Comparison of ENCODE assay signal across 8 cellular contexts in genomic region chr17:75666959-75667790, GRCh38. TPM values are rescaled to one million over a fixed set of nuclear protein-coding genes. Genes with fewer than 3 reads are reported as not detected.
DNase-seq lines count a peak whose midpoint lies in the region; ATAC-seq and TF ChIP-seq lines count a peak whose summit lies in the region.

TSS of gene RECQL5 (minus strand) at chr17:75667154. CDS start at chr17:75666557, 597 bp downstream.
TSS of gene SAP30BP (plus strand) at chr17:75667338. CDS start at chr17:75667373, 35 bp downstream.

- peaks cover 6% of the 10 kb centered on the region for H3K36me3 Mint-ChIP-seq in neural progenitor cell

- H3K9ac ChIP-seq in neural progenitor cell: peak within 1 kb of the TSS; percentile 96

- no peaks in the 10 kb centered on the region for H3K9me3 Mint-ChIP-seq in neural progenitor cell

- peaks cover 70% of the 10 kb centered on the region for H3K79me2 ChIP-seq in neural progenitor cell (ENCODE audit: low read depth)

- H3K27ac ChIP-seq in foreskin keratinocyte (peak within 1 kb of the TSS; percentile 94), neural progenitor cell (peak within 1 kb of the TSS; percentile 60)

- H3K4me3 Mint-ChIP-seq in neural progenitor cell: no peak within 1 kb of the TSS

- H3K4me3 ChIP-seq in neural progenitor cell: peak within 1 kb of the TSS; percentile 98

- H3K27me3 Mint-ChIP-seq in neural progenitor cell (ENCODE audit: insufficient read depth, low read depth): no peaks in the 10 kb centered on the region

- H3K4me1 ChIP-seq in foreskin keratinocyte: peaks cover 16% of the 10 kb centered on the region
- H3K4me1 ChIP-seq in neural progenitor cell: peaks cover 15% of the 10 kb centered on the region

- no peaks in the 10 kb centered on the region for H4K20me1 ChIP-seq in neural progenitor cell (ENCODE audit: low read depth)

- no peaks in the 10 kb centered on the region for H3K9me3 ChIP-seq in neural progenitor cell (ENCODE audit: low read depth)

- TF ChIP-seq CTCF in foreskin keratinocyte (conservative IDR thresholded peaks at IDR 0.05) (no peak), neural progenitor cell (IDR thresholded peaks at IDR 0.05) (no peak)

- POLR2A ChIA-PET in HEK293T (lab: Yijun Ruan, JAX): interaction anchor here (0.5 to 2.7 kb wide), 14 partner anchors 8 to 113 kb away, joined by 3 to 14 read pairs (median 4); partner anchors contain the start of gene SMIM5

- in situ Hi-C loops in SK-MEL-5 (cut with HindIII; ENCODE audit: low pct_unique_long_range_greater_than_20kb, low sequenced_read_pairs): no loop called here

- H3K27me3 ChIP-seq in foreskin keratinocyte: no peaks in the 10 kb centered on the region
- no peaks in the 10 kb centered on the region for H3K27me3 ChIP-seq in neural progenitor cell

- peak within 1 kb of the TSS; percentile 96 for H3K4me2 ChIP-seq in neural progenitor cell

- CTCF ChIA-PET in HEK293T (lab: Yijun Ruan, JAX): interaction anchor here (0.7 to 1.3 kb wide), 6 partner anchors 8 to 183 kb away, joined by 3 to 5 read pairs (median 3); no protein-coding TSS in a partner anchor

- peaks cover 19% of the 10 kb centered on the region for H3K4me1 Mint-ChIP-seq in neural progenitor cell

- ATAC-seq in foreskin keratinocyte: peak; percentile 92

- DNase-seq in GDM1 (lab: John Stamatoyannopoulos, UW) (peak; percentile 96), HEK293T (ENCODE audit: extremely low spot score) (peak; percentile 98), NAMALWA (ENCODE audit: low spot score) (peak; percentile 98), SK-MEL-5 (ENCODE audit: low read depth, low spot score) (peak; percentile 100), foreskin keratinocyte (peak; percentile 86 to 93), neural progenitor cell (ENCODE audit: low spot score) (peak; percentile 99), stromal cell of bone marrow (ENCODE audit: low read depth) (peak; percentile 96)
- peak; percentile 93 to 97 (median 96) for DNase-seq in activated naive CD4-positive, alpha-beta T cell (lab: John Stamatoyannopoulos, UW)

- H3F3A ChIP-seq in neural progenitor cell (ENCODE audit: low read depth): peaks cover 14% of the 10 kb centered on the region

- H2AFZ ChIP-seq in neural progenitor cell (replicated peaks): peak within 1 kb of the TSS; percentile 82

- peaks cover 11% of the 10 kb centered on the region for H3K36me3 ChIP-seq in neural progenitor cell

- H3K27ac Mint-ChIP-seq in neural progenitor cell: no peak within 1 kb of the TSS

TF ChIP-seq in HEK293T, 16 proteins besides CTCF, POLR2A, EP300 and RAD21:
- no peak for TF ChIP-seq CTBP1 (IDR thresholded peaks at IDR 0.05; ENCODE audit: borderline replicate concordance)
- TF ChIP-seq ARNT (IDR thresholded peaks at IDR 0.05): no peak
- TF ChIP-seq FOXM1 (IDR thresholded peaks at IDR 0.05; ENCODE audit: borderline replicate concordance): no peak
- no peak for TF ChIP-seq SUZ12 (IDR thresholded peaks at IDR 0.05)
- TF ChIP-seq PKNOX1 (IDR thresholded peaks at IDR 0.05): no peak
- no peak for TF ChIP-seq BHLHE40 (IDR thresholded peaks at IDR 0.05; ENCODE audit: borderline replicate concordance)
- peak; percentile 38; the same call in 1 of the 2 replicates for TF ChIP-seq L3MBTL2 (conservative IDR thresholded peaks at IDR 0.05)
- TF ChIP-seq ELF4 (IDR thresholded peaks at IDR 0.05): peak; percentile 85
- TF ChIP-seq FOXA1 (IDR thresholded peaks at IDR 0.05): no peak
- no peak for TF ChIP-seq TARDBP (IDR thresholded peaks at IDR 0.05)

RNA-seq across cellular contexts. Expression of gene RECQL5, which starts in this region (rescaled TPM):
- 27.7 and 32.9 TPM in 2 replicates for total RNA-seq in SK-MEL-5 (2014; rRNA removed; shearing (Covaris generic))
- 40.9 and 53.2 TPM in 2 replicates for polyA plus RNA-seq in SK-MEL-5 (2015; cell fraction: cytosol; rRNA removed)
- 374 and 389 TPM in 2 replicates for polyA plus RNA-seq in SK-MEL-5 (2015; cell fraction: nucleus; rRNA removed)
- 26.3 and 27.4 TPM in 2 replicates for total RNA-seq in foreskin keratinocyte
- 19.5 and 20.5 TPM in 2 replicates for polyA plus RNA-seq in foreskin keratinocyte
- total RNA-seq in neural progenitor cell (ENCODE audit: low replicate concordance): 22.7 and 27.3 TPM in 2 replicates

RNA-seq across cellular contexts. Expression of gene SAP30BP, which starts in this region (rescaled TPM):
- 70.4 and 85.1 TPM in 2 replicates for total RNA-seq in SK-MEL-5 (2014; rRNA removed; shearing (Covaris generic))
- polyA plus RNA-seq in SK-MEL-5 (2015; cell fraction: cytosol; rRNA removed): 49.2 and 53.8 TPM in 2 replicates
- 335 and 345 TPM in 2 replicates for polyA plus RNA-seq in SK-MEL-5 (2015; cell fraction: nucleus; rRNA removed)
- total RNA-seq in foreskin keratinocyte (95.0 and 96.3 TPM in 2 replicates), neural progenitor cell (ENCODE audit: low replicate concordance) (72.9 and 75.8 TPM in 2 replicates)
- 113 and 118 TPM in 2 replicates for polyA plus RNA-seq in foreskin keratinocyte

Comparison
In these comparisons a context has a peak if more than half of its experiments do, and no peak if none do; other contexts are left out.
1. Peak in every context shown above with its lines: DNase-seq, ATAC-seq, H3K4me3 ChIP-seq and H3K27ac ChIP-seq.